In the genomic region with DNA sequence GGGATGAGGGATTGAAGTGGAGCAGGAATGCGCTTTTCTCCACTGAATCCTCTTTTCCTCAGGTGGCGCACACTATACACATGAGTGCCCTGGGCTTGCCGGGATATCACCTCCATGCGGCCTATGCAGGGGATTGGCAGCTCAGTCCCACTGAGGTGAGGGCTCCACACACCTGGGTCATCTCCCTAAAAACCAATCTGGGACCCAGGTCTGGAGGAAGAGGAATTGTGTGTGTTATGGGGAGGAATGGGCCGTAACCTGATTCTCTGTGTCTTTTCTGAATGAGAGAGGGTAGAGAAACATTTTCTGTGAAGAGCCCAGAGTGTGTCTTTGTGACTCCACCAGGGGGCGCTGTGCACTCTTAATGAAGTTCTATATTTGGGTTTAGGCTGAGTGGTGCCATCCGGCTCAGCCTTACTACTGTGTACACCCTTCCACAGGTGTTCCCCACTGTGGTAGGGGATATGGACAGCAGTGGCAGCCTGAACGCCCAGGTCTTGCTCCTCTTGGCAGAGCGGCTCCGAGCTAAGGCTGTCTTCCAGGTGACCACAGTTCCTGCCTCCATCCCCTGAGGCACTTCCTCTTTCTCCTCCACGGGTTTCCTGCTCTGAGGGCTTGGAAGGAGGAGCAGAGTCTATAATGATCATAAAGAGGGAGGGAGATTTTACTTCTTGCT, we compare ENCODE assay signal across 8 cellular contexts. TPM values are rescaled to one million over a fixed set of nuclear protein-coding genes. Genes with fewer than 3 reads are reported as not detected.
DNase-seq lines count a peak whose midpoint lies in the region; ATAC-seq, FAIRE-seq and TF ChIP-seq lines count a peak whose summit lies in the region.

No MANE protein-coding gene starts in this region.

- H3K9me3 Mint-ChIP-seq in effector memory CD8-positive, alpha-beta T cell: no peaks in the 10 kb centered on the region

- CTCF ChIA-PET in A673 (lab: Charles Lee): no interaction called here

- DNase-seq in A673 (ENCODE audit: low spot score): peak; percentile 83
- peak; percentile 60 for DNase-seq in HTR-8/SVneo (ENCODE audit: insufficient read length, low spot score)
- peak; percentile 69 for DNase-seq in NK-92 (lab: John Stamatoyannopoulos, UW; ENCODE audit: unreplicated experiment)
- DNase-seq in activated CD8-positive, alpha-beta memory T cell treated with anti-CD3 and anti-CD28 coated beads for 1 hour (ENCODE audit: extremely low read depth in 1 of 2, low read depth in 1 of 2): peak; percentile 84
- DNase-seq in effector memory CD8-positive, alpha-beta T cell: peak; percentile 85 to 89 (median 86)
- peak; percentile 92 for DNase-seq in mesenteric fat pad (ENCODE audit: low spot score)
- peak; percentile 75 to 91 (median 89) for DNase-seq in stimulated activated CD4-positive, alpha-beta T cell treated with anti-CD3 and anti-CD28 coated beads, TNF-alpha, amount 100 ng/mL, for 48 hours (ENCODE audit: low read depth in 3 of 3)

- FAIRE-seq in HTR-8/SVneo (lab: Jason Lieb, UNC): no peak

- H3K27me3 Mint-ChIP-seq in effector memory CD8-positive, alpha-beta T cell: peaks cover 0 to 2% of the 10 kb centered on the region in 2 donors

- H3K27ac ChIP-seq in A673 (ENCODE audit: low read depth, low read length, poor library complexity, severe bottlenecking): peak overlapping the region; percentile 68

- H3K4me3 ChIP-seq in A673 (ENCODE audit: low read depth, low read length, poor library complexity, severe bottlenecking): peak overlapping the region; percentile 78

- peak; percentile 88 for TF ChIP-seq CTCF in A673 (conservative IDR thresholded peaks at IDR 0.05; ENCODE audit: low read depth, low read length)

- BruUV-seq in A673 (replicated peaks; lab: Mats Ljungman, UMichigan): no TSS peak

- POLR2A ChIA-PET in A673 (lab: Charles Lee; ENCODE audit: low non-redundant PET): no interaction called here

- intact Hi-C loops in A673 (cut with micrococcal nuclease; ENCODE audit: unreplicated experiment): loop anchor here (1.0 to 5.0 kb wide), 2 partner anchors 64 to 155 kb away; no protein-coding TSS in a partner anchor

- peak overlapping the region; percentile 71 to 77 for H3K27ac Mint-ChIP-seq in effector memory CD8-positive, alpha-beta T cell

- peaks cover 18% of the 10 kb centered on the region for H3K4me1 ChIP-seq in A673 (ENCODE audit: insufficient read depth, low read length, poor library complexity, severe bottlenecking)

- H3K4me1 Mint-ChIP-seq in effector memory CD8-positive, alpha-beta T cell (ENCODE audit: low read depth in 2 of 2): peaks cover 24 to 33% of the 10 kb centered on the region in 2 donors

- ATAC-seq in GM18867 (IDR thresholded peaks at IDR 0.05; ENCODE audit: unreplicated experiment): peak; percentile 38
- peak; percentile 41 for ATAC-seq in effector memory CD8-positive, alpha-beta T cell (replicated peaks)

- H3K36me3 Mint-ChIP-seq in effector memory CD8-positive, alpha-beta T cell (ENCODE audit: insufficient read depth): peaks cover 9% of the 10 kb centered on the region

- peak overlapping the region; percentile 95 to 99 for H3K4me3 Mint-ChIP-seq in effector memory CD8-positive, alpha-beta T cell

- H3K36me3 ChIP-seq in A673 (ENCODE audit: insufficient read depth, low read length, poor library complexity, severe bottlenecking): peaks cover 16% of the 10 kb centered on the region

- H3K9me3 ChIP-seq in A673 (ENCODE audit: low read depth, low read length, poor library complexity, severe bottlenecking): no peaks in the 10 kb centered on the region

- no peaks in the 10 kb centered on the region for H3K27me3 ChIP-seq in A673 (replicated peaks; ENCODE audit: insufficient read depth, low read depth, low read length, poor library complexity)

RNA-seq across cellular contexts. Expression of a gene that starts 1.5 kb away (rescaled TPM):
- total RNA-seq in A673 (2021): 14.0 TPM in 2 replicates
- 18.5 TPM for total RNA-seq in mesenteric fat pad

RNA-seq across cellular contexts. Expression of a gene that starts 3.9 kb away (rescaled TPM):
- total RNA-seq in A673 (2021): not detected in 2 replicates
- not detected for total RNA-seq in mesenteric fat pad

RNA-seq across cellular contexts. Expression of a gene that starts 10.7 kb away (rescaled TPM):
- total RNA-seq in A673 (2021): not detected in 2 replicates
- not detected for total RNA-seq in mesenteric fat pad

RNA-seq across cellular contexts. Expression of a gene that starts 12.2 kb away (rescaled TPM):
- total RNA-seq in A673 (2021): 1.2 and 1.5 TPM in 2 replicates
- total RNA-seq in mesenteric fat pad: 176 TPM

RNA-seq across cellular contexts. Expression of a gene that starts 25.2 kb away (rescaled TPM):
- total RNA-seq in A673 (2021) (123 and 133 TPM in 2 replicates), mesenteric fat pad (96.1 TPM)

Comparison
In these comparisons a context has a peak if more than half of its experiments do, and no peak if none do; other contexts are left out.
1. Peak in every context shown above with its lines: DNase-seq, ATAC-seq, H3K4me3 ChIP-seq and H3K27ac ChIP-seq.